15 cellular contexts compared by ENCODE assay signal in the genomic region with DNA sequence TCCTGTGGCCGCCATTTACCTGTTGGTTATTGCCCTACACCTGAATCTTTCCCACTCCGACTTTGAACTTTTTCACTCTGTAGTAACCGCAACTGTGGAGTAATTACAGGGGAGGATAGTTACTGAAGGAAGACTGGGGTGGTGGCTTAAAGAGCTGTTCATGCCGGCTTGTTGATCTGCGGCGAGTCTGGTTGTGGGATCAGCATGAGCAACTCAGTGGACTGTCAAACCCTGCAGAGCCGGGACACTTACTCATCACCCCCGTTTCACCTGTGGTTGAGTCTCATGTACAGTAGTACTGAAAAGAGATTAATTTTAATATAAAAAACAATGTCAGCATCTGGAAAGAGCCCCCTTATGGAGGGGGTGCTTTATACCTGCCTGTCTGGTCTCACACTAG. TPM values are rescaled to one million over a fixed set of nuclear protein-coding genes. Genes with fewer than 3 reads are reported as not detected.
DNase-seq lines count a peak whose midpoint lies in the region; ATAC-seq, FAIRE-seq and TF ChIP-seq lines count a peak whose summit lies in the region.
"Had no signal": no experiment of that assay in that cellular context is flagged by ENCODE, and none has a peak within 500 bp of the region (broad histone marks: within the 10 kb centered on the region; RNA-seq: fewer than 3 reads in every experiment).

No MANE protein-coding gene starts in this region.

- no peak for DNase-seq in CD4-positive, alpha-beta T cell
- no peak for DNase-seq in HFFc6
- peak; percentile 51 for DNase-seq in astrocyte (ENCODE audit: low read depth)
- no peak for DNase-seq in naive thymus-derived CD8-positive, alpha-beta T cell
- DNase-seq in T1000 (lab: John Stamatoyannopoulos, UW), result no peak
- DNase-seq in DMS 273 (lab: John Stamatoyannopoulos, UW; ENCODE audit: unreplicated experiment), result no peak
- DNase-seq: hippocampal formation; NCI-H1694; NCI-H774; psoas muscle; stimulated activated CD4-positive, alpha-beta T cell treated with anti-CD3 and anti-CD28 coated beads, Interleukin-2, amount 100 ng/mL, for 48 hours had no signal

- ATAC-seq in CD4-positive, alpha-beta T cell (ENCODE audit: poor library complexity), result no peak
- ATAC-seq in naive thymus-derived CD8-positive, alpha-beta T cell, result no peak
- ATAC-seq in GM18907 (IDR thresholded peaks at IDR 0.05; ENCODE audit: unreplicated experiment), result no peak
- ATAC-seq: psoas muscle had no signal

- H3K27me3 ChIP-seq in CD4-positive, alpha-beta T cell (ENCODE audit: control insufficient read depth, insufficient read depth, low read length), result no peaks in the 10 kb centered on the region
- H3K27me3 ChIP-seq in astrocyte (ENCODE audit: insufficient read depth, low read length), result no peaks in the 10 kb centered on the region

- peaks cover 5% of the 10 kb centered on the region for H3K36me3 ChIP-seq in astrocyte (ENCODE audit: insufficient read depth, low read length)

- H3K9me3 ChIP-seq in CD4-positive, alpha-beta T cell (ENCODE audit: control insufficient read depth, low read length), result no peaks in the 10 kb centered on the region
- peaks cover 10% of the 10 kb centered on the region for H3K9me3 ChIP-seq in astrocyte (ENCODE audit: insufficient read depth, low read depth, low read length)

- peaks cover 59% of the 10 kb centered on the region for H3K36me3 Mint-ChIP-seq in CD4-positive, alpha-beta T cell (ENCODE audit: low read depth)
- H3K36me3 Mint-ChIP-seq in HFFc6 (ENCODE audit: low read depth) (peaks cover 58% of the 10 kb centered on the region), astrocyte (ENCODE audit: low read depth, unreplicated experiment) (peaks cover 18% of the 10 kb centered on the region)
- H3K36me3 Mint-ChIP-seq in naive thymus-derived CD8-positive, alpha-beta T cell, result peaks cover 6 to 34% (median 14%) of the 10 kb centered on the region in 3 donors

- peaks cover 68% of the 10 kb centered on the region for H3K4me1 Mint-ChIP-seq in CD4-positive, alpha-beta T cell (ENCODE audit: low read depth)
- H3K4me1 Mint-ChIP-seq in HFFc6 (ENCODE audit: low read depth) (peaks cover 85% of the 10 kb centered on the region), astrocyte (ENCODE audit: low read depth, unreplicated experiment) (peaks cover 9% of the 10 kb centered on the region)
- peaks cover 27 to 75% (median 68%) of the 10 kb centered on the region in 4 donors for H3K4me1 Mint-ChIP-seq in naive thymus-derived CD8-positive, alpha-beta T cell

- H3K27ac Mint-ChIP-seq in CD4-positive, alpha-beta T cell, result peak overlapping the region; percentile 75
- H3K27ac Mint-ChIP-seq in HFFc6 (peak overlapping the region; percentile 97), astrocyte (ENCODE audit: unreplicated experiment) (no peak overlapping the region)
- H3K27ac Mint-ChIP-seq in naive thymus-derived CD8-positive, alpha-beta T cell, result peak overlapping the region in 9 of 10 donors; percentile 15 to 98 (median 78)
- H3K27ac Mint-ChIP-seq: memory B cell had no signal

- intact Hi-C loops in CD4-positive, alpha-beta T cell (cut with DNase I, micrococcal nuclease), result loop anchor here in 1 of 2 experiments (2.0 to 10.0 kb wide), 5 partner anchors 138 to 1706 kb away; a partner anchor contains a TSS

- peak overlapping the region; percentile 36 for H3K4me3 ChIP-seq in astrocyte (ENCODE audit: insufficient read depth, low read depth, low read length)
- H3K4me3 ChIP-seq: HAP-1, psoas muscle had no signal

- H2AFZ ChIP-seq in astrocyte (ENCODE audit: low read depth, low read length), result no peak overlapping the region

- no peaks in the 10 kb centered on the region for H3K27me3 Mint-ChIP-seq in CD4-positive, alpha-beta T cell
- peaks cover 6% of the 10 kb centered on the region for H3K27me3 Mint-ChIP-seq in HFFc6 (ENCODE audit: insufficient read depth)
- no peaks in the 10 kb centered on the region for H3K27me3 Mint-ChIP-seq in astrocyte (ENCODE audit: low read depth, unreplicated experiment)
- no peaks in the 10 kb centered on the region for H3K27me3 Mint-ChIP-seq in naive thymus-derived CD8-positive, alpha-beta T cell
- H3K27me3 Mint-ChIP-seq: memory B cell had no signal

- H3K79me2 ChIP-seq in astrocyte (ENCODE audit: insufficient read depth, low read length), result peaks cover 68% of the 10 kb centered on the region

- FAIRE-seq in astrocyte (lab: Jason Lieb, UNC), result no peak
- FAIRE-seq: GM19239 had no signal

- no peak overlapping the region for H3K27ac ChIP-seq in CD4-positive, alpha-beta T cell (ENCODE audit: low read depth, low read length)
- peak overlapping the region; percentile 96 for H3K27ac ChIP-seq in astrocyte (ENCODE audit: low read depth, low read length)
- H3K27ac ChIP-seq: psoas muscle had no signal

- H4K20me1 ChIP-seq in astrocyte (ENCODE audit: insufficient read depth, low read length), result no peaks in the 10 kb centered on the region

- H3K4me1 ChIP-seq in astrocyte (ENCODE audit: insufficient read depth, low read length), result peaks cover 49% of the 10 kb centered on the region

- CTCF ChIA-PET in CD4-positive, alpha-beta T cell (lab: Charles Lee), result no interaction called here

- POLR2A ChIA-PET in CD4-positive, alpha-beta T cell (lab: Charles Lee), result interaction anchor here (0.7 kb wide), 1 partner anchor 11 kb away, joined by 3 read pairs; no protein-coding TSS in a partner anchor
- POLR2A ChIA-PET in naive thymus-derived CD8-positive, alpha-beta T cell (lab: Charles Lee), result no interaction called here

- peak overlapping the region; percentile 87 for H3K4me3 Mint-ChIP-seq in CD4-positive, alpha-beta T cell
- H3K4me3 Mint-ChIP-seq in HFFc6, result peak overlapping the region; percentile 91
- peak overlapping the region; percentile 66 for H3K4me3 Mint-ChIP-seq in astrocyte (ENCODE audit: unreplicated experiment)
- H3K4me3 Mint-ChIP-seq in naive thymus-derived CD8-positive, alpha-beta T cell, result peak overlapping the region in 9 of 10 donors; percentile 28 to 95 (median 89)

- H3K9me3 Mint-ChIP-seq in CD4-positive, alpha-beta T cell, result no peaks in the 10 kb centered on the region
- peaks cover 25% of the 10 kb centered on the region for H3K9me3 Mint-ChIP-seq in HFFc6
- H3K9me3 Mint-ChIP-seq in astrocyte (ENCODE audit: unreplicated experiment), result peaks cover 9% of the 10 kb centered on the region
- H3K9me3 Mint-ChIP-seq in naive thymus-derived CD8-positive, alpha-beta T cell, result no peaks in the 10 kb centered on the region
- H3K9me3 Mint-ChIP-seq: memory B cell had no signal

- peak overlapping the region; percentile 99 for H3K4me2 ChIP-seq in astrocyte (ENCODE audit: low read length)

- H3K9ac ChIP-seq in astrocyte (ENCODE audit: low read length), result peak overlapping the region; percentile 99

- no peak for TF ChIP-seq CTCF in CD4-positive, alpha-beta T cell (IDR thresholded peaks at IDR 0.05)
- no peak for TF ChIP-seq CTCF in HFFc6 (IDR thresholded peaks at IDR 0.05)
- no peak for TF ChIP-seq CTCF in astrocyte (IDR thresholded peaks at IDR 0.05; ENCODE audit: insufficient read depth, low read depth, low read length)

RNA-seq across cellular contexts. Expression of a gene that starts 2.1 kb away (rescaled TPM):
- total RNA-seq in CD4-positive, alpha-beta T cell, result 10 to 100 TPM; 14.3 to 19.6 TPM
- 10 to 100 TPM; 56.0 to 77.5 (median 74.4) TPM for total RNA-seq in HFFc6 (2021; fragmentation: NEBNext Ultra II Directional; extraction: Animal tissue kit (Norgen Biotek cat#: 25700))
- 30.6 and 31.7 TPM in 2 replicates for total RNA-seq in astrocyte
- 10 to 100 TPM; 53.3 TPM for total RNA-seq in naive thymus-derived CD8-positive, alpha-beta T cell
- polyA plus RNA-seq in naive thymus-derived CD8-positive, alpha-beta T cell, result 10 to 100 TPM; 23.3 to 35.7 (median 26.1) TPM
